ENCODE assay signal across 8 cellular contexts in the genomic region with DNA sequence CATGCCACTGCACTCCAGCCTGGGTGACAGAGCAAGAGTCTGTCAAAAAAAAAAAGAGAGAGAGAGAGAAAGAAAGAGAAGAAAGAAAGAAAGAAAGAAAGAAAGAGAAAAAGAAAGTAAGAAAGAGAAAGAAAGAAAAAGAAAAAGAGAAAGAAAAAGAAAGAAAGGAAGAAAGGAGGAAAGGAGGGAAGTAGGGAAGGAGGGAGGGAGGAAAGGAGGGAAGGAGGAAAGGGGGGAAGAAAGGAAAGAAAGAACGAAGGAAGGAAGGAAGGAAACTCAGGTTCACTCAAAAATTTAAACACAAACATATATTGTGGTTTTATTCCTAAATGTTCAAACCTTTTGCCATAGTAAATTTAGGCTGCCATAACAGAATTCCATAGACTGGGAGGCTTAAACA.
"Had no signal": no experiment of that assay in that cellular context is flagged by ENCODE, and none has a peak within 500 bp of the region (broad histone marks: within the 10 kb centered on the region; RNA-seq: fewer than 3 reads in every experiment).

No MANE protein-coding gene starts in this region.

- H3K4me1 Mint-ChIP-seq: IgD-negative memory B cell had no signal

- H3K4me3 ChIP-seq: K562 had no signal

- H3K4me3 Mint-ChIP-seq: IgD-negative memory B cell had no signal

- FAIRE-seq: HepG2, HTR-8/SVneo, K562 had no signal

- H3K27me3 Mint-ChIP-seq: IgD-negative memory B cell had no signal

- H3K27ac ChIP-seq: HL-60 had no signal

- H3K27ac Mint-ChIP-seq: IgD-negative memory B cell had no signal

- DNase-seq: IMR-90, KBM-7, KG1 had no signal

- ATAC-seq: HepG2, K562 had no signal
